Comparison of ENCODE assay signal across 8 cellular contexts in genomic region chr17:42553161-42553818, GRCh38. TPM values are rescaled to one million over a fixed set of nuclear protein-coding genes. Genes with fewer than 3 reads are reported as not detected.
DNase-seq lines count a peak whose midpoint lies in the region; ATAC-seq and TF ChIP-seq lines count a peak whose summit lies in the region.
"Had no signal": no experiment of that assay in that cellular context is flagged by ENCODE, and none has a peak within 500 bp of the region (broad histone marks: within the 10 kb centered on the region; RNA-seq: fewer than 3 reads in every experiment).

No MANE protein-coding gene starts in this region.

- H3K36me3 ChIP-seq in GM23338 (ENCODE audit: insufficient read depth) (no peaks in the 10 kb centered on the region), skeletal muscle satellite cell (ENCODE audit: insufficient read depth, low read length) (no peaks in the 10 kb centered on the region)

- H3K9me3 Mint-ChIP-seq in GM23338, result no peaks in the 10 kb centered on the region

- H3K4me1 Mint-ChIP-seq in GM23338, result peaks cover 21% of the 10 kb centered on the region

- peak overlapping the region; percentile 93 for H3K4me3 ChIP-seq in GM23338
- H3K4me3 ChIP-seq in foreskin fibroblast (ENCODE audit: low read depth in 1 of 2, low read length in 2 of 2), result peak overlapping the region; percentile 87 to 89
- peak overlapping the region; percentile 92 for H3K4me3 ChIP-seq in skeletal muscle satellite cell (ENCODE audit: low read length)

- H3K27ac ChIP-seq in GM23338 (ENCODE audit: low read depth), result no peak overlapping the region

- no peak overlapping the region for H3K27ac Mint-ChIP-seq in GM23338

- peak overlapping the region; percentile 91 for H3K9ac ChIP-seq in skeletal muscle satellite cell (ENCODE audit: low read depth, low read length)

- no peaks in the 10 kb centered on the region for H3K9me3 ChIP-seq in skeletal muscle satellite cell (replicated peaks; ENCODE audit: low read length)

- H3K4me3 Mint-ChIP-seq in GM23338, result peak overlapping the region; percentile 87

- DNase-seq in GM23338 (ENCODE audit: low spot score), result peak; percentile 66
- DNase-seq in SW480 (ENCODE audit: low spot score), result peak; percentile 56
- peak in 1 of 2 donors; percentile 54 for DNase-seq in foreskin fibroblast
- no peak for DNase-seq in pons (ENCODE audit: low spot score)
- no peak for DNase-seq in 8988T
- DNase-seq: MM.1S had no signal

- no peaks in the 10 kb centered on the region for H3K9me2 ChIP-seq in GM23338 (ENCODE audit: insufficient read depth)

- peaks cover 6% of the 10 kb centered on the region; the same call in 1 of the 2 replicates for H4K20me1 ChIP-seq in GM23338 (replicated peaks; ENCODE audit: insufficient read depth)

- no peak overlapping the region for H2AFZ ChIP-seq in GM23338

- ATAC-seq in GM23338 (peak; percentile 13), GM19324 (IDR thresholded peaks at IDR 0.05; ENCODE audit: low FRiP score, unreplicated experiment) (no peak)

- H3K4me2 ChIP-seq in GM23338 (peak overlapping the region; percentile 92), skeletal muscle satellite cell (ENCODE audit: low read length) (peak overlapping the region; percentile 95)

- H3K27me3 ChIP-seq in GM23338 (ENCODE audit: insufficient read depth) (0 out of 2 replicates have a peak, but pooled peaks cover 7% of the 10 kb centered on the region), skeletal muscle satellite cell (ENCODE audit: control insufficient read depth, insufficient read depth, low read length) (no peaks in the 10 kb centered on the region)

- H3F3A ChIP-seq in GM23338 (replicated peaks; ENCODE audit: low read depth), result peaks cover 10% of the 10 kb centered on the region

- peaks cover 20% of the 10 kb centered on the region for H3K27me3 Mint-ChIP-seq in GM23338 (ENCODE audit: insufficient read depth, low read depth, poor library complexity)

- no peaks in the 10 kb centered on the region; the same call in 2 of the 3 replicates for H3K36me3 Mint-ChIP-seq in GM23338 (ENCODE audit: low read depth)

- H3K4me1 ChIP-seq in GM23338 (ENCODE audit: insufficient read depth), result peaks cover 12% of the 10 kb centered on the region
- peaks cover 17% of the 10 kb centered on the region for H3K4me1 ChIP-seq in skeletal muscle satellite cell (ENCODE audit: control insufficient read depth, insufficient read depth, low read length)

- H3K79me2 ChIP-seq in GM23338 (replicated peaks; ENCODE audit: insufficient read depth), result 0 out of 2 replicates have a peak, but pooled peaks cover 2% of the 10 kb centered on the region

- TF ChIP-seq CTCF in GM23338 (conservative IDR thresholded peaks at IDR 0.05; ENCODE audit: low read depth in 2 of 2) (peak in 1 of 2 experiments; percentile 26; a peak in 2 of 4 replicates), foreskin fibroblast (IDR thresholded peaks at IDR 0.05; ENCODE audit: low read depth, low read length) (no peak)

TF ChIP-seq in GM23338, 12 proteins besides CTCF, POLR2A, EP300 and RAD21 (continues in another document):
- TF ChIP-seq ETS1 (IDR thresholded peaks at IDR 0.05), result no peak
- TF ChIP-seq JUNB (IDR thresholded peaks at IDR 0.05; ENCODE audit: unreplicated experiment), result no peak
- TF ChIP-seq NANOG (IDR thresholded peaks at IDR 0.05; ENCODE audit: borderline replicate concordance), result no peak
- TF ChIP-seq ZNF114 (CRISPR knock-in tag; IDR thresholded peaks at IDR 0.05), result no peak
- TF ChIP-seq, protein P1, sequence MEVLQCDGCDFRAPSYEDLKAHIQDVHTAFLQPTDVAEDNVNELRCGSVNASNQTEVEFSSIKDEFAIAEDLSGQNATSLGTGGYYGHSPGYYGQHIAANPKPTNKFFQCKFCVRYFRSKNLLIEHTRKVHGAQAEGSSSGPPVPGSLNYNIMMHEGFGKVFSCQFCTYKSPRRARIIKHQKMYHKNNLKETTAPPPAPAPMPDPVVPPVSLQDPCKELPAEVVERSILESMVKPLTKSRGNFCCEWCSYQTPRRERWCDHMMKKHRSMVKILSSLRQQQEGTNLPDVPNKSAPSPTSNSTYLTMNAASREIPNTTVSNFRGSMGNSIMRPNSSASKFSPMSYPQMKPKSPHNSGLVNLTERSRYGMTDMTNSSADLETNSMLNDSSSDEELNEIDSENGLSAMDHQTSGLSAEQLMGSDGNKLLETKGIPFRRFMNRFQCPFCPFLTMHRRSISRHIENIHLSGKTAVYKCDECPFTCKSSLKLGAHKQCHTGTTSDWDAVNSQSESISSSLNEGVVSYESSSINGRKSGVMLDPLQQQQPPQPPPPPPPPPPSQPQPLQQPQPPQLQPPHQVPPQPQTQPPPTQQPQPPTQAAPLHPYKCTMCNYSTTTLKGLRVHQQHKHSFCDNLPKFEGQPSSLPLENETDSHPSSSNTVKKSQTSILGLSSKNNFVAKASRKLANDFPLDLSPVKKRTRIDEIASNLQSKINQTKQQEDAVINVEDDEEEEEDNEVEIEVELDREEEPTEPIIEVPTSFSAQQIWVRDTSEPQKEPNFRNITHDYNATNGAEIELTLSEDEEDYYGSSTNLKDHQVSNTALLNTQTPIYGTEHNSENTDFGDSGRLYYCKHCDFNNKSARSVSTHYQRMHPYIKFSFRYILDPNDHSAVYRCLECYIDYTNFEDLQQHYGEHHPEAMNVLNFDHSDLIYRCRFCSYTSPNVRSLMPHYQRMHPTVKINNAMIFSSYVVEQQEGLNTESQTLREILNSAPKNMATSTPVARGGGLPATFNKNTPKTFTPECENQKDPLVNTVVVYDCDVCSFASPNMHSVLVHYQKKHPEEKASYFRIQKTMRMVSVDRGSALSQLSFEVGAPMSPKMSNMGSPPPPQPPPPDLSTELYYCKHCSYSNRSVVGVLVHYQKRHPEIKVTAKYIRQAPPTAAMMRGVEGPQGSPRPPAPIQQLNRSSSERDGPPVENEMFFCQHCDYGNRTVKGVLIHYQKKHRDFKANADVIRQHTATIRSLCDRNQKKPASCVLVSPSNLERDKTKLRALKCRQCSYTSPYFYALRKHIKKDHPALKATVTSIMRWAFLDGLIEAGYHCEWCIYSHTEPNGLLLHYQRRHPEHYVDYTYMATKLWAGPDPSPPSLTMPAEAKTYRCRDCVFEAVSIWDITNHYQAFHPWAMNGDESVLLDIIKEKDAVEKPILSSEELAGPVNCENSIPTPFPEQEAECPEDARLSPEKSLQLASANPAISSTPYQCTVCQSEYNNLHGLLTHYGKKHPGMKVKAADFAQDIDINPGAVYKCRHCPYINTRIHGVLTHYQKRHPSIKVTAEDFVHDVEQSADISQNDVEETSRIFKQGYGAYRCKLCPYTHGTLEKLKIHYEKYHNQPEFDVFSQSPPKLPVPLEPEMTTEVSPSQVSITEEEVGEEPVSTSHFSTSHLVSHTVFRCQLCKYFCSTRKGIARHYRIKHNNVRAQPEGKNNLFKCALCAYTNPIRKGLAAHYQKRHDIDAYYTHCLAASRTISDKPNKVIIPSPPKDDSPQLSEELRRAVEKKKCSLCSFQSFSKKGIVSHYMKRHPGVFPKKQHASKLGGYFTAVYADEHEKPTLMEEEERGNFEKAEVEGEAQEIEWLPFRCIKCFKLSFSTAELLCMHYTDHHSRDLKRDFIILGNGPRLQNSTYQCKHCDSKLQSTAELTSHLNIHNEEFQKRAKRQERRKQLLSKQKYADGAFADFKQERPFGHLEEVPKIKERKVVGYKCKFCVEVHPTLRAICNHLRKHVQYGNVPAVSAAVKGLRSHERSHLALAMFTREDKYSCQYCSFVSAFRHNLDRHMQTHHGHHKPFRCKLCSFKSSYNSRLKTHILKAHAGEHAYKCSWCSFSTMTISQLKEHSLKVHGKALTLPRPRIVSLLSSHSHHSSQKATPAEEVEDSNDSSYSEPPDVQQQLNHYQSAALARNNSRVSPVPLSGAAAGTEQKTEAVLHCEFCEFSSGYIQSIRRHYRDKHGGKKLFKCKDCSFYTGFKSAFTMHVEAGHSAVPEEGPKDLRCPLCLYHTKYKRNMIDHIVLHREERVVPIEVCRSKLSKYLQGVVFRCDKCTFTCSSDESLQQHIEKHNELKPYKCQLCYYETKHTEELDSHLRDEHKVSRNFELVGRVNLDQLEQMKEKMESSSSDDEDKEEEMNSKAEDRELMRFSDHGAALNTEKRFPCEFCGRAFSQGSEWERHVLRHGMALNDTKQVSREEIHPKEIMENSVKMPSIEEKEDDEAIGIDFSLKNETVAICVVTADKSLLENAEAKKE (CRISPR knock-in tag; IDR thresholded peaks at IDR 0.05), result no peak

RNA-seq across cellular contexts. Expression of gene HSD17B1, which starts 0.6 kb away (rescaled TPM):
- 0.97 and 1.7 TPM in 2 replicates for total RNA-seq in GM23338 (2014; rRNA removed; shearing (Covaris generic))
- 1.7 and 1.8 TPM in 2 replicates for polyA plus RNA-seq in GM23338 (2016; fragmentation: Nextera tagmentation; extraction: Ambion mirVana)
- 5.8 and 6.1 TPM in 2 replicates for total RNA-seq in skeletal muscle satellite cell (2012; rRNA removed)

RNA-seq across cellular contexts. Expression of gene COASY, which starts 8.7 kb away (rescaled TPM):
- 60.1 and 62.0 TPM in 2 replicates for total RNA-seq in GM23338 (2014; rRNA removed; shearing (Covaris generic))
- polyA plus RNA-seq in GM23338 (2016; fragmentation: Nextera tagmentation; extraction: Ambion mirVana), result 72.1 and 77.5 TPM in 2 replicates
- total RNA-seq in skeletal muscle satellite cell (2012; rRNA removed), result 20.1 and 20.5 TPM in 2 replicates

RNA-seq across cellular contexts. Expression of gene MLX, which starts 13.6 kb away (rescaled TPM):
- total RNA-seq in GM23338 (2014; rRNA removed; shearing (Covaris generic)), result 23.3 and 34.1 TPM in 2 replicates
- polyA plus RNA-seq in GM23338 (2016; fragmentation: Nextera tagmentation; extraction: Ambion mirVana), result 28.8 and 33.2 TPM in 2 replicates
- total RNA-seq in skeletal muscle satellite cell (2012; rRNA removed), result 38.8 and 46.1 TPM in 2 replicates

RNA-seq across cellular contexts. Expression of gene NAGLU, which starts 17.2 kb away (rescaled TPM):
- total RNA-seq in GM23338 (2014; rRNA removed; shearing (Covaris generic)), result 21.9 and 31.2 TPM in 2 replicates
- 12.0 and 13.0 TPM in 2 replicates for polyA plus RNA-seq in GM23338 (2016; fragmentation: Nextera tagmentation; extraction: Ambion mirVana)
- 23.8 and 26.9 TPM in 2 replicates for total RNA-seq in skeletal muscle satellite cell (2012; rRNA removed)

RNA-seq across cellular contexts. Expression of gene PSMC3IP, which starts 24.2 kb away (rescaled TPM):
- total RNA-seq in GM23338 (2014; rRNA removed; shearing (Covaris generic)), result 14.7 and 18.5 TPM in 2 replicates
- polyA plus RNA-seq in GM23338 (2016; fragmentation: Nextera tagmentation; extraction: Ambion mirVana), result 29.5 and 32.7 TPM in 2 replicates
- total RNA-seq in skeletal muscle satellite cell (2012; rRNA removed), result 5.1 and 7.6 TPM in 2 replicates

Comparison
In these comparisons a context has a peak if more than half of its experiments do, and no peak if none do; other contexts are left out.
1. DNase-seq: peak in GM23338 (single experiment) and SW480 (single experiment); none in pons (single experiment) and 8988T (single experiment).
2. Peak in every context shown above with its lines, with median percentiles within 50 percentile points of each other: H3K4me3 ChIP-seq.